In genomic region chr4:36704289-36704688, GRCh38 we compare ENCODE assay signal across 31 cellular contexts.
"Had no signal": no experiment of that assay in that cellular context is flagged by ENCODE, and none has a peak within 500 bp of the region (broad histone marks: within the 10 kb centered on the region; RNA-seq: fewer than 3 reads in every experiment).

No MANE protein-coding gene starts in this region.

- ATAC-seq: activated CD8-positive, alpha-beta T cell treated with anti-CD3 and anti-CD28 coated beads for 36 hours; activated naive CD4-positive, alpha-beta T cell treated with anti-CD3 and anti-CD28 coated beads, Interleukin-2, amount 50 U/mL, for 72 hours; activated T-cell treated with anti-CD3 and anti-CD28 coated beads, Interleukin-2, amount 50 U/mL, for 4 hours; activated T-cell treated with anti-CD3 and anti-CD28 coated beads, Interleukin-2, amount 50 U/mL, for 72 hours; activated T-helper 17 cell treated with anti-CD3 and anti-CD28 coated beads, Interleukin-2, amount 50 U/mL, for 72 hours; body of pancreas had no signal

- H3K27ac ChIP-seq: adrenal gland, body of pancreas, brain microvascular endothelial cell, breast epithelium, VCaP had no signal

- H3K9me3 ChIP-seq: adrenal gland, body of pancreas had no signal

- H3K4me1 ChIP-seq: adrenal gland, body of pancreas, breast epithelium had no signal

- H3K27me3 ChIP-seq: adrenal gland, body of pancreas, brain microvascular endothelial cell, breast epithelium had no signal

- H3K4me3 ChIP-seq: adrenal gland, body of pancreas, breast epithelium had no signal

- DNase-seq: activated B cell treated with CpG ODN at 0.5 μM for 24 hours; activated CD4-positive, alpha-beta memory T cell treated with anti-CD3 and anti-CD28 coated beads for 36 hours; activated CD4-positive, alpha-beta T cell treated with anti-CD3 and anti-CD28 coated beads for 4 hours; activated CD4-positive, alpha-beta T cell treated with anti-CD3 and anti-CD28 coated beads, Interleukin-2, amount 10 ng/mL, durations not matched to agents 24 days and 14 days; activated CD4-positive, alpha-beta T cell treated with anti-CD3 and anti-CD28 coated beads, Interleukin-2, amount 50 U/mL, for 1 hour; activated CD4-positive, alpha-beta T cell treated with anti-CD3 and anti-CD28 coated beads, Interleukin-2, amount 50 U/mL, for 4 hours; activated CD4-positive, CD25-positive, alpha-beta regulatory T cell treated with anti-CD3 and anti-CD28 coated beads, Interleukin-2, amount 50 U/mL, for 72 hours; activated CD8-positive, alpha-beta memory T cell treated with anti-CD3 and anti-CD28 coated beads, Interleukin-2, amount 50 U/mL, for 4 hours; activated CD8-positive, alpha-beta T cell treated with anti-CD3 and anti-CD28 coated beads for 36 hours; activated effector memory CD4-positive, alpha-beta T cell treated with anti-CD3 and anti-CD28 coated beads, Interleukin-2, amount 50 U/mL, for 16 hours; activated gamma-delta T cell treated with Interleukin-2 at 50 U/mL for 16 hours; activated naive CD4-positive, alpha-beta T cell; activated naive CD4-positive, alpha-beta T cell treated with anti-CD3 and anti-CD28 coated beads for 36 hours; activated naive CD4-positive, alpha-beta T cell treated with anti-CD3 and anti-CD28 coated beads, Interleukin-2, amount 50 U/mL, for 16 hours; activated naive CD8-positive, alpha-beta T cell treated with anti-CD3 and anti-CD28 coated beads for 36 hours; activated T-cell treated with anti-CD3 and anti-CD28 coated beads for 4 hours; activated T-cell treated with anti-CD3 and anti-CD28 coated beads, Interleukin-2, amount 50 U/mL, for 1 hour; activated T-cell treated with anti-CD3 and anti-CD28 coated beads, Interleukin-2, amount 50 U/mL, for 4 hours; activated T-cell treated with anti-CD3 and anti-CD28 coated beads, Interleukin-2, amount 50 U/mL, for 72 hours; adrenal gland; amniotic stem cell; aorta; body of pancreas; brain microvascular endothelial cell; central memory CD4-positive, alpha-beta T cell; T-helper 2 cell; T-helper 9 cell had no signal

- H3K36me3 ChIP-seq: adrenal gland, brain microvascular endothelial cell, breast epithelium had no signal
